Comparison of ENCODE assay signal across 12 cellular contexts in genomic region chr1:156155760-156156495, GRCh38. TPM values are rescaled to one million over a fixed set of nuclear protein-coding genes. Genes with fewer than 3 reads are reported as not detected.
DNase-seq lines count a peak whose midpoint lies in the region; ATAC-seq and TF ChIP-seq lines count a peak whose summit lies in the region.
"Had no signal": no experiment of that assay in that cellular context is flagged by ENCODE, and none has a peak within 500 bp of the region (broad histone marks: within the 10 kb centered on the region; RNA-seq: fewer than 3 reads in every experiment).

No MANE protein-coding gene starts in this region.

- peaks cover 58% of the 10 kb centered on the region for H3K4me1 Mint-ChIP-seq in T-helper 2 cell treated with Interferon-gamma antibody and Interleukin-4, amounts not matched to agents 5 μg/mL and 100 μg/mL, for 36 hours (ENCODE audit: low read depth)
- peaks cover 51 to 62% (median 55%) of the 10 kb centered on the region in 3 donors for H3K4me1 Mint-ChIP-seq in IgD-negative memory B cell
- H3K4me1 Mint-ChIP-seq in activated CD8-positive, alpha-beta T cell treated with anti-CD3 and anti-CD28 coated beads for 36 hours (ENCODE audit: low read depth): peaks cover 84% of the 10 kb centered on the region
- H3K4me1 Mint-ChIP-seq in naive B cell: peaks cover 69 to 100% (median 96%) of the 10 kb centered on the region in 3 donors

- no peak overlapping the region for H3K4me3 ChIP-seq in Peyer's patch

- TF ChIP-seq POLR2A in Peyer's patch (IDR thresholded peaks at IDR 0.05): no peak

- H3K9me3 ChIP-seq in Peyer's patch: no peaks in the 10 kb centered on the region

- no peak for ATAC-seq in activated CD8-positive, alpha-beta T cell treated with anti-CD3 and anti-CD28 coated beads for 36 hours
- ATAC-seq in naive B cell (ENCODE audit: low read depth in 2 of 2) (no peak), GM19035 (IDR thresholded peaks at IDR 0.05; ENCODE audit: unreplicated experiment) (no peak)

- H3K4me3 Mint-ChIP-seq in T-helper 2 cell treated with Interferon-gamma antibody and Interleukin-4, amounts not matched to agents 5 μg/mL and 100 μg/mL, for 36 hours: peak overlapping the region; percentile 81
- H3K4me3 Mint-ChIP-seq in IgD-negative memory B cell (peak overlapping the region in 2 of 4 donors; percentile 39 to 76), naive B cell (peak overlapping the region; percentile 48 to 97 (median 93))
- H3K4me3 Mint-ChIP-seq in activated CD8-positive, alpha-beta T cell treated with anti-CD3 and anti-CD28 coated beads for 36 hours: peak overlapping the region; percentile 83
- H3K4me3 Mint-ChIP-seq: type B pancreatic cell had no signal

- peak overlapping the region; percentile 80 for H3K27ac Mint-ChIP-seq in T-helper 2 cell treated with Interferon-gamma antibody and Interleukin-4, amounts not matched to agents 5 μg/mL and 100 μg/mL, for 36 hours
- H3K27ac Mint-ChIP-seq in IgD-negative memory B cell (peak overlapping the region in 2 of 3 donors; percentile 9 to 44), naive B cell (peak overlapping the region; percentile 75 to 93 (median 92))
- H3K27ac Mint-ChIP-seq in activated CD8-positive, alpha-beta T cell treated with anti-CD3 and anti-CD28 coated beads for 36 hours: peak overlapping the region; percentile 8
- H3K27ac Mint-ChIP-seq: type B pancreatic cell had no signal

- CTCF ChIA-PET in activated CD8-positive, alpha-beta T cell treated with anti-CD3 and anti-CD28 coated beads for 36 hours (lab: Charles Lee): interaction anchor here (1.2 to 5.0 kb wide), 3 partner anchors 10 to 70 kb away, joined by 3 to 27 read pairs (median 5); no protein-coding TSS in a partner anchor

- no peaks in the 10 kb centered on the region for H3K36me3 ChIP-seq in Peyer's patch

- POLR2A ChIA-PET in activated CD8-positive, alpha-beta T cell treated with anti-CD3 and anti-CD28 coated beads for 36 hours (lab: Charles Lee): interaction anchor here (0.6 to 7.4 kb wide), 6 partner anchors 9 to 126 kb away, joined by 3 to 60 read pairs (median 7); partner anchors contain the start of genes PMF1 and SMG5

- H3K36me3 Mint-ChIP-seq in T-helper 2 cell treated with Interferon-gamma antibody and Interleukin-4, amounts not matched to agents 5 μg/mL and 100 μg/mL, for 36 hours (ENCODE audit: low read depth): peaks cover 4% of the 10 kb centered on the region
- H3K36me3 Mint-ChIP-seq in IgD-negative memory B cell: peaks cover 5% of the 10 kb centered on the region
- peaks cover 12% of the 10 kb centered on the region for H3K36me3 Mint-ChIP-seq in activated CD8-positive, alpha-beta T cell treated with anti-CD3 and anti-CD28 coated beads for 36 hours (ENCODE audit: low read depth)
- H3K36me3 Mint-ChIP-seq in naive B cell: peaks cover 0 to 14% of the 10 kb centered on the region in 2 donors
- H3K36me3 Mint-ChIP-seq: type B pancreatic cell had no signal

- DNase-seq in T-helper 2 cell treated with Interferon-gamma antibody and Interleukin-4, amounts not matched to agents 5 μg/mL and 100 μg/mL, for 36 hours (ENCODE audit: low spot score): no peak
- DNase-seq in T-helper 2 cell (no peak), naive B cell (no peak), Peyer's patch (no peak), GF-D8 (lab: John Stamatoyannopoulos, UW) (no peak)
- no peak for DNase-seq in activated CD8-positive, alpha-beta T cell treated with anti-CD3 and anti-CD28 coated beads for 36 hours
- DNase-seq: activated CD8-positive, alpha-beta memory T cell treated with anti-CD3 and anti-CD28 coated beads for 24 hours; anterior cingulate cortex; GOT3 had no signal

- no peaks in the 10 kb centered on the region for H3K27me3 Mint-ChIP-seq in T-helper 2 cell treated with Interferon-gamma antibody and Interleukin-4, amounts not matched to agents 5 μg/mL and 100 μg/mL, for 36 hours (ENCODE audit: low read depth)
- H3K27me3 Mint-ChIP-seq in IgD-negative memory B cell: peaks cover 59% of the 10 kb centered on the region
- H3K27me3 Mint-ChIP-seq in activated CD8-positive, alpha-beta T cell treated with anti-CD3 and anti-CD28 coated beads for 36 hours: no peaks in the 10 kb centered on the region
- H3K27me3 Mint-ChIP-seq in naive B cell: no peaks in the 10 kb centered on the region
- H3K27me3 Mint-ChIP-seq: type B pancreatic cell had no signal

- H3K4me1 ChIP-seq in Peyer's patch: peaks cover 0 to 8% (median 3%) of the 10 kb centered on the region in 4 donors

- intact Hi-C loops in activated CD8-positive, alpha-beta T cell treated with anti-CD3 and anti-CD28 coated beads for 36 hours (cut with micrococcal nuclease): no loop called here

- H3K27ac ChIP-seq in Peyer's patch: no peak overlapping the region

- H3K27me3 ChIP-seq in Peyer's patch: no peaks in the 10 kb centered on the region

- no peak for TF ChIP-seq CTCF in activated CD8-positive, alpha-beta T cell treated with anti-CD3 and anti-CD28 coated beads for 36 hours (IDR thresholded peaks at IDR 0.05)
- no peak for TF ChIP-seq CTCF in Peyer's patch (IDR thresholded peaks at IDR 0.05)

- H3K9me3 Mint-ChIP-seq in T-helper 2 cell treated with Interferon-gamma antibody and Interleukin-4, amounts not matched to agents 5 μg/mL and 100 μg/mL, for 36 hours: no peaks in the 10 kb centered on the region
- no peaks in the 10 kb centered on the region for H3K9me3 Mint-ChIP-seq in IgD-negative memory B cell
- no peaks in the 10 kb centered on the region for H3K9me3 Mint-ChIP-seq in activated CD8-positive, alpha-beta T cell treated with anti-CD3 and anti-CD28 coated beads for 36 hours
- no peaks in the 10 kb centered on the region for H3K9me3 Mint-ChIP-seq in naive B cell
- H3K9me3 Mint-ChIP-seq: type B pancreatic cell had no signal

RNA-seq across cellular contexts. Expression of gene SEMA4A, which starts 2.5 kb away (rescaled TPM):
- 11.0 TPM for polyA plus RNA-seq in IgD-negative memory B cell
- total RNA-seq in activated CD8-positive, alpha-beta T cell treated with anti-CD3 and anti-CD28 coated beads for 36 hours: 10 to 100 TPM; 23.8 to 24.7 TPM
- polyA plus RNA-seq in naive B cell (ENCODE audit: low read depth in 6 of 6): 10 to 100 TPM; 23.3 to 37.3 (median 29.5) TPM
- total RNA-seq in Peyer's patch: 10 to 100 TPM in 1 of 4 donors, 1 to 10 TPM in 3; 1.5 to 19.0 (median 3.2) TPM

RNA-seq across cellular contexts. Expression of gene SLC25A44, which starts 38.0 kb away (rescaled TPM):
- polyA plus RNA-seq in IgD-negative memory B cell: 16.6 TPM
- total RNA-seq in activated CD8-positive, alpha-beta T cell treated with anti-CD3 and anti-CD28 coated beads for 36 hours: 10 to 100 TPM; 41.9 to 43.0 TPM
- 10 to 100 TPM in 4 of 6 donors, 1 to 10 TPM in 1, not detected in 1; 9.3 to 16.8 (median 12.9) TPM for polyA plus RNA-seq in naive B cell (ENCODE audit: low read depth in 6 of 6)
- total RNA-seq in Peyer's patch: 10 to 100 TPM; 15.7 to 40.6 (median 33.7) TPM

RNA-seq across cellular contexts. Expression of gene LMNA, which starts 41.4 kb away (rescaled TPM):
- polyA plus RNA-seq in IgD-negative memory B cell (5.7 TPM), naive B cell (ENCODE audit: low read depth in 6 of 6) (1 to 10 TPM in 4 of 6 donors, under 1 TPM in 2; 0.33 to 3.0 (median 1.4) TPM)
- total RNA-seq in activated CD8-positive, alpha-beta T cell treated with anti-CD3 and anti-CD28 coated beads for 36 hours: 10 to 100 TPM; 51.8 to 56.6 TPM
- 100 to 1,000 TPM; 201 to 295 (median 211) TPM for total RNA-seq in Peyer's patch

RNA-seq across cellular contexts. Expression of gene PMF1, which starts 56.9 kb away (rescaled TPM):
- polyA plus RNA-seq in IgD-negative memory B cell: 87.0 TPM
- 10 to 100 TPM; 89.4 to 93.7 TPM for total RNA-seq in activated CD8-positive, alpha-beta T cell treated with anti-CD3 and anti-CD28 coated beads for 36 hours
- 100 to 1,000 TPM; 107 to 157 (median 115) TPM for polyA plus RNA-seq in naive B cell (ENCODE audit: low read depth in 6 of 6)
- total RNA-seq in Peyer's patch: 10 to 100 TPM; 39.9 to 52.8 (median 43.6) TPM

Comparison
In these comparisons a context has a peak if more than half of its experiments do, and no peak if none do; other contexts are left out.
1. H3K27ac Mint-ChIP-seq: peak in every context shown above with its lines; median percentile 92 in naive B cell; 80 in T-helper 2 cell treated with Interferon-gamma antibody and Interleukin-4, amounts not matched to agents 5 μg/mL and 100 μg/mL, for 36 hours; 26 in IgD-negative memory B cell; 8 in activated CD8-positive, alpha-beta T cell treated with anti-CD3 and anti-CD28 coated beads for 36 hours.